19 cellular contexts compared by ENCODE assay signal in the genomic region with DNA sequence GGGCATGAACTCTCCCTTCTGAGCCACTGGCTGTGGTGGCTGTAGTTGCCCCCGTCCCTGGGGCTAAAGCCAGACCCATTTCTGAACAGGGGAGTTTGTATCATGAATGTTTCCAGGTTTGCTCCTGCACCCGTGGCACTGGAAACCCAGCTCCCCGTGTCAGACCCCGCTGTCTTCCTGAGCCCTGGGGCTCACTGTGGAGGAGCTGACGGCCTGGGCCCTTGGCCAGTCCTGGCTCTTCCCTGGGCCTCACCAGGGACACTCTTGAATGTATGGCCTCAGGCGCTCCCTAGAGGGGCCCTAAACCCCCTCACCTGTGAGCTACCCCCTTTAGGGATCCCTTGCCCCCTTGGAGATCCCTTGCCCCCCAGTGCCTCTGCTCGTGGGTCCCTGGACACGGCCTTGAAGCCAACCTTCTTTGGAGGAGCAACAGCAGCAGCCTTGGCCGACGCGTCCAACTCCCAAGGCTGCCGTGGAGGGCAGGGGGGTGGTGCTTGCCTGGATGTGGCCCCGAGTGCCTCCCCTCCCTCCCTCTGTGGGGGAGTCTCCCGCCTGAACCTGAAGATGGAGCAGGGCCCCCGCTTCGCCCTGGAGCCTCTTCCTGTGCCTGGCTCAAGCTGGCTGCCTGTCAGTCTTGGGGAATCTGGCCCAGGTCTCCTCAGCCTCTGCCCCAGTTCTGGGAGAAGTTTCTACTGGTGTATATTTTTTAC. TPM values are rescaled to one million over a fixed set of nuclear protein-coding genes. Genes with fewer than 3 reads are reported as not detected.
DNase-seq lines count a peak whose midpoint lies in the region; ATAC-seq, FAIRE-seq and TF ChIP-seq lines count a peak whose summit lies in the region.
"Had no signal": no experiment of that assay in that cellular context is flagged by ENCODE, and none has a peak within 500 bp of the region (broad histone marks: within the 10 kb centered on the region; RNA-seq: fewer than 3 reads in every experiment).

No MANE protein-coding gene starts in this region.

- H3K4me2 ChIP-seq in GM23338 (no peak overlapping the region), Karpas-422 (ENCODE audit: low read depth, low read length, poor library complexity, severe bottlenecking) (no peak overlapping the region)

- no peak; the same call in 2 of the 3 replicates for ATAC-seq in GM23338
- no peak for ATAC-seq in WTC11
- ATAC-seq: activated CD4-positive, alpha-beta T cell treated with anti-CD3 and anti-CD28 coated beads for 36 hours; foreskin keratinocyte; stimulated activated naive CD8-positive, alpha-beta T cell treated with anti-CD3 and anti-CD28 coated beads, Interleukin-15, amount 100 ng/mL, for 72 hours had no signal

- no peaks in the 10 kb centered on the region for H3K9me2 ChIP-seq in GM23338 (ENCODE audit: insufficient read depth)
- no peaks in the 10 kb centered on the region for H3K9me2 ChIP-seq in Karpas-422 (replicated peaks; ENCODE audit: insufficient read depth, low read length)

- no peak overlapping the region for H3K4me3 Mint-ChIP-seq in GM23338
- no peak overlapping the region for H3K4me3 Mint-ChIP-seq in WTC11
- H3K4me3 Mint-ChIP-seq: activated CD4-positive, alpha-beta T cell treated with anti-CD3 and anti-CD28 coated beads for 36 hours; stimulated activated naive CD8-positive, alpha-beta T cell treated with anti-CD3 and anti-CD28 coated beads, Interleukin-15, amount 100 ng/mL, for 72 hours; T-helper 2 cell treated with Interferon-gamma antibody and Interleukin-4, amounts not matched to agents 5 μg/mL and 100 μg/mL, for 36 hours had no signal

- no peaks in the 10 kb centered on the region for H3F3A ChIP-seq in GM23338 (replicated peaks; ENCODE audit: low read depth)

- H3K4me1 ChIP-seq in GM23338 (ENCODE audit: insufficient read depth): no peaks in the 10 kb centered on the region
- peaks cover 2 to 28% of the 10 kb centered on the region in 2 donors for H3K4me1 ChIP-seq in kidney (ENCODE audit: control insufficient read depth in 1 of 2, insufficient read depth in 1 of 2, low read depth in 1 of 2, low read length in 2 of 2)
- H3K4me1 ChIP-seq in skeletal muscle tissue (ENCODE audit: control insufficient read depth in 3 of 3, insufficient read depth in 3 of 3, low read length in 3 of 3): peaks cover 20 to 42% (median 31%) of the 10 kb centered on the region in 3 donors
- no peaks in the 10 kb centered on the region for H3K4me1 ChIP-seq in Karpas-422 (ENCODE audit: low read length)
- H3K4me1 ChIP-seq: foreskin keratinocyte had no signal

- peaks cover 4% of the 10 kb centered on the region for H3K27me3 Mint-ChIP-seq in GM23338 (ENCODE audit: insufficient read depth, low read depth, poor library complexity)
- H3K27me3 Mint-ChIP-seq in WTC11 (ENCODE audit: low read depth): no peaks in the 10 kb centered on the region
- H3K27me3 Mint-ChIP-seq: activated CD4-positive, alpha-beta T cell treated with anti-CD3 and anti-CD28 coated beads for 36 hours; naive B cell; stimulated activated naive CD8-positive, alpha-beta T cell treated with anti-CD3 and anti-CD28 coated beads, Interleukin-15, amount 100 ng/mL, for 72 hours had no signal

- H3K79me2 ChIP-seq in GM23338 (replicated peaks; ENCODE audit: insufficient read depth) (no peaks in the 10 kb centered on the region), Karpas-422 (ENCODE audit: low read length) (no peaks in the 10 kb centered on the region)

- intact Hi-C loops in kidney (cut with DNase I): loop anchor here (10.0 kb wide), 1 partner anchor 75 kb away; no protein-coding TSS in a partner anchor

- CTCF ChIA-PET in WTC11 (lab: Charles Lee): interaction anchor here (0.8 to 2.4 kb wide), 13 partner anchors 9 to 259 kb away, joined by 3 to 13 read pairs (median 4); partner anchors contain the start of genes MIF4GD and TSEN54

- H3K27ac Mint-ChIP-seq in GM23338: no peak overlapping the region
- peak overlapping the region; percentile 45; the same call in 1 of the 2 replicates for H3K27ac Mint-ChIP-seq in WTC11
- H3K27ac Mint-ChIP-seq: activated CD4-positive, alpha-beta T cell treated with anti-CD3 and anti-CD28 coated beads for 36 hours; T-helper 2 cell treated with Interferon-gamma antibody and Interleukin-4, amounts not matched to agents 5 μg/mL and 100 μg/mL, for 36 hours had no signal

- no peak for FAIRE-seq in kidney (lab: Jason Lieb, UNC)
- FAIRE-seq: astrocyte, H1, islet of Langerhans had no signal

- no peak overlapping the region for H2AFZ ChIP-seq in GM23338
- H2AFZ ChIP-seq in Karpas-422 (ENCODE audit: low read length): no peak overlapping the region

- H3K36me3 ChIP-seq in GM23338 (ENCODE audit: insufficient read depth) (no peaks in the 10 kb centered on the region), kidney (ENCODE audit: control insufficient read depth in 1 of 2, insufficient read depth in 2 of 2, low read length in 2 of 2) (peaks cover 12 to 45% of the 10 kb centered on the region in 2 donors), skeletal muscle tissue (ENCODE audit: control insufficient read depth in 3 of 3, insufficient read depth in 3 of 3, low read length in 3 of 3) (peaks cover 52 to 61% (median 56%) of the 10 kb centered on the region in 3 donors), Karpas-422 (ENCODE audit: insufficient read depth, low read length) (no peaks in the 10 kb centered on the region)

- TF ChIP-seq CTCF in GM23338 (conservative IDR thresholded peaks at IDR 0.05; ENCODE audit: low read depth in 2 of 2): no peak
- no peak for TF ChIP-seq CTCF in WTC11 (IDR thresholded peaks at IDR 0.05)
- no peak for TF ChIP-seq CTCF in kidney (IDR thresholded peaks at IDR 0.05; ENCODE audit: borderline replicate concordance, extremely low read depth, insufficient read depth)

- H3K9me3 Mint-ChIP-seq in GM23338: no peaks in the 10 kb centered on the region
- no peaks in the 10 kb centered on the region for H3K9me3 Mint-ChIP-seq in WTC11
- H3K9me3 Mint-ChIP-seq: naive B cell; stimulated activated naive CD8-positive, alpha-beta T cell treated with anti-CD3 and anti-CD28 coated beads, Interleukin-15, amount 100 ng/mL, for 72 hours; T-helper 2 cell treated with Interferon-gamma antibody and Interleukin-4, amounts not matched to agents 5 μg/mL and 100 μg/mL, for 36 hours had no signal

- H3K4me3 ChIP-seq in GM23338 (no peak overlapping the region), kidney (ENCODE audit: low read length in 2 of 2) (no peak overlapping the region), skeletal muscle tissue (ENCODE audit: low read length in 3 of 3) (no peak overlapping the region), Karpas-422 (ENCODE audit: low read length) (no peak overlapping the region)

- H3K27me3 ChIP-seq in GM23338 (ENCODE audit: insufficient read depth): no peaks in the 10 kb centered on the region
- no peaks in the 10 kb centered on the region for H3K27me3 ChIP-seq in skeletal muscle tissue (ENCODE audit: control insufficient read depth in 3 of 3, insufficient read depth in 3 of 3, low read length in 3 of 3)
- H3K27me3 ChIP-seq in Karpas-422 (ENCODE audit: low read length): no peaks in the 10 kb centered on the region
- H3K27me3 ChIP-seq: foreskin keratinocyte had no signal

- H3K9me3 ChIP-seq in kidney (ENCODE audit: control insufficient read depth in 1 of 2, low read length in 2 of 2) (no peaks in the 10 kb centered on the region), skeletal muscle tissue (ENCODE audit: control insufficient read depth in 3 of 3, low read length in 3 of 3) (no peaks in the 10 kb centered on the region), Karpas-422 (ENCODE audit: low read length) (no peaks in the 10 kb centered on the region)

- H3K4me1 Mint-ChIP-seq in GM23338: no peaks in the 10 kb centered on the region; the same call in 2 of the 3 replicates
- no peaks in the 10 kb centered on the region for H3K4me1 Mint-ChIP-seq in WTC11
- H3K4me1 Mint-ChIP-seq: activated CD4-positive, alpha-beta T cell treated with anti-CD3 and anti-CD28 coated beads for 36 hours; naive B cell had no signal

- H4K20me1 ChIP-seq in GM23338 (replicated peaks; ENCODE audit: insufficient read depth) (no peaks in the 10 kb centered on the region), Karpas-422 (ENCODE audit: insufficient read depth, low read depth, low read length) (peaks cover under 1% of the 10 kb centered on the region; the same call in 1 of the 2 replicates)

- no peak overlapping the region for H3K9ac ChIP-seq in kidney (ENCODE audit: low read length in 2 of 2)
- H3K9ac ChIP-seq in skeletal muscle tissue (ENCODE audit: low read depth in 1 of 3, low read length in 3 of 3): peak overlapping the region in 2 of 3 donors; percentile 32 to 40
- H3K9ac ChIP-seq in Karpas-422 (ENCODE audit: low read length): no peak overlapping the region

- H3K27ac ChIP-seq in GM23338 (ENCODE audit: low read depth) (0 out of 2 replicates have a peak overlapping the region, but pooled peaks have one; percentile 50), kidney (ENCODE audit: low read depth in 2 of 2, low read length in 2 of 2) (peak overlapping the region; percentile 36 to 63), skeletal muscle tissue (ENCODE audit: low read depth, low read length) (peak overlapping the region; percentile 30), Karpas-422 (ENCODE audit: low read length) (no peak overlapping the region)
- H3K27ac ChIP-seq: foreskin keratinocyte had no signal

- H3K36me3 Mint-ChIP-seq in GM23338 (ENCODE audit: low read depth): peaks cover 10% of the 10 kb centered on the region; the same call in 2 of the 3 replicates
- peaks cover 9% of the 10 kb centered on the region; the same call in 1 of the 2 replicates for H3K36me3 Mint-ChIP-seq in WTC11

- POLR2A ChIA-PET in WTC11 (lab: Charles Lee): interaction anchor here (1.1 kb wide), 1 partner anchor 17 kb away, joined by 3 read pairs; the partner anchor contains the start of gene TSEN54

- DNase-seq in GM23338 (ENCODE audit: low spot score) (no peak), WTC11 (ENCODE audit: low spot score) (no peak), kidney (no peak), GDM1 (lab: John Stamatoyannopoulos, UW) (no peak), Karpas-422 (no peak)
- DNase-seq in stimulated activated CD4-positive, alpha-beta T cell treated with anti-CD3 and anti-CD28 coated beads, Interleukin-4, amount 100 ng/mL, for 4 hours: no peak
- no peak for DNase-seq in activated T-cell treated with anti-CD3 and anti-CD28 coated beads, Interleukin-2, amount 50 U/mL, for 1 hour
- DNase-seq: activated CD4-positive, alpha-beta T cell treated with anti-CD3 and anti-CD28 coated beads for 36 hours; activated T-cell treated with anti-CD3 and anti-CD28 coated beads, Interleukin-2, amount 50 U/mL, for 48 hours; effector CD4-positive, alpha-beta T cell; foreskin keratinocyte; naive B cell; NCI-H524 treated with DMSO at 0.1 percent for 48 hours; stimulated activated naive CD8-positive, alpha-beta T cell treated with anti-CD3 and anti-CD28 coated beads, Interleukin-15, amount 100 ng/mL, for 72 hours had no signal

RNA-seq across cellular contexts. Expression of gene CASKIN2, which starts 15.9 kb away (rescaled TPM):
- total RNA-seq in GM23338 (2014; rRNA removed; shearing (Covaris generic)): 17.7 and 21.5 TPM in 2 replicates
- polyA plus RNA-seq in GM23338 (2016; fragmentation: Nextera tagmentation; extraction: Ambion mirVana): 4.7 and 4.9 TPM in 2 replicates
- total RNA-seq in WTC11 (2021): 31.3 to 32.2 TPM (median 31.9 TPM) in 3 replicates
- total RNA-seq in kidney: 98.6 TPM
- 25.0 TPM for polyA plus RNA-seq in kidney (ENCODE audit: insufficient read depth, low read depth, low replicate concordance)
- 8.9 TPM for total RNA-seq in skeletal muscle tissue
- total RNA-seq in Karpas-422 (2014; rRNA removed; shearing (Covaris generic); ENCODE audit: low replicate concordance): not detected in 2 replicates

RNA-seq across cellular contexts. Expression of gene TSEN54, which starts 16.9 kb away (rescaled TPM):
- total RNA-seq in GM23338 (2014; rRNA removed; shearing (Covaris generic)): 61.9 and 62.5 TPM in 2 replicates
- polyA plus RNA-seq in GM23338 (2016; fragmentation: Nextera tagmentation; extraction: Ambion mirVana) (45.9 and 48.2 TPM in 2 replicates), kidney (ENCODE audit: insufficient read depth, low read depth, low replicate concordance) (33.8 TPM)
- total RNA-seq in WTC11 (2021) (47.8 to 53.4 TPM (median 51.5 TPM) in 3 replicates), kidney (25.8 TPM), skeletal muscle tissue (15.7 TPM)
- 25.5 and 42.8 TPM in 2 replicates for total RNA-seq in Karpas-422 (2014; rRNA removed; shearing (Covaris generic); ENCODE audit: low replicate concordance)

RNA-seq across cellular contexts. Expression of gene LLGL2, which starts 26.0 kb away (rescaled TPM):
- total RNA-seq in GM23338 (2014; rRNA removed; shearing (Covaris generic)): 63.9 and 78.5 TPM in 2 replicates
- polyA plus RNA-seq in GM23338 (2016; fragmentation: Nextera tagmentation; extraction: Ambion mirVana) (62.5 and 71.9 TPM in 2 replicates), kidney (ENCODE audit: insufficient read depth, low read depth, low replicate concordance) (181 TPM)
- total RNA-seq in WTC11 (2021) (94.3 to 103 TPM (median 97.0 TPM) in 3 replicates), kidney (262 TPM), skeletal muscle tissue (4.7 TPM)
- 6.1 and 7.6 TPM in 2 replicates for total RNA-seq in Karpas-422 (2014; rRNA removed; shearing (Covaris generic); ENCODE audit: low replicate concordance)

RNA-seq across cellular contexts. Expression of gene TMEM94, which starts 43.0 kb away (rescaled TPM):
- 36.6 and 66.0 TPM in 2 replicates for total RNA-seq in GM23338 (2014; rRNA removed; shearing (Covaris generic))
- polyA plus RNA-seq in GM23338 (2016; fragmentation: Nextera tagmentation; extraction: Ambion mirVana): 21.9 and 24.0 TPM in 2 replicates
- total RNA-seq in WTC11 (2021): 64.7 to 76.9 TPM (median 68.6 TPM) in 3 replicates
- 82.6 TPM for total RNA-seq in kidney
- 49.6 TPM for polyA plus RNA-seq in kidney (ENCODE audit: insufficient read depth, low read depth, low replicate concordance)
- total RNA-seq in skeletal muscle tissue: 18.3 TPM
- total RNA-seq in Karpas-422 (2014; rRNA removed; shearing (Covaris generic); ENCODE audit: low replicate concordance): 20.5 and 20.7 TPM in 2 replicates

Comparison
In these comparisons a context has a peak if more than half of its experiments do, and no peak if none do; other contexts are left out.
1. H3K9ac ChIP-seq: peak in skeletal muscle tissue (2 of 3); none in kidney (0 of 2) and Karpas-422 (single experiment).